ENCODE assay signal across 1 cellular context in genomic region chr4:174420317-174420716, GRCh38.
TF ChIP-seq lines count a peak whose summit lies in the region.

No MANE protein-coding gene starts in this region.

TF ChIP-seq in GM23338, 12 proteins besides CTCF, POLR2A, EP300 and RAD21 (continued from another document):
- no peak for TF ChIP-seq EZH2 (IDR thresholded peaks at IDR 0.05; ENCODE audit: low read depth, unreplicated experiment)
- TF ChIP-seq CREB1 (CRISPR knock-in tag; IDR thresholded peaks at IDR 0.05; ENCODE audit: low read depth) = no peak
- TF ChIP-seq ZNF331 (CRISPR knock-in tag; IDR thresholded peaks at IDR 0.05; ENCODE audit: low read depth) = no peak
- TF ChIP-seq JUNB (IDR thresholded peaks at IDR 0.05; ENCODE audit: unreplicated experiment) = no peak
- no peak for TF ChIP-seq NANOG (IDR thresholded peaks at IDR 0.05; ENCODE audit: borderline replicate concordance)
- no peak for TF ChIP-seq ETS1 (IDR thresholded peaks at IDR 0.05)
- TF ChIP-seq, protein P1, sequence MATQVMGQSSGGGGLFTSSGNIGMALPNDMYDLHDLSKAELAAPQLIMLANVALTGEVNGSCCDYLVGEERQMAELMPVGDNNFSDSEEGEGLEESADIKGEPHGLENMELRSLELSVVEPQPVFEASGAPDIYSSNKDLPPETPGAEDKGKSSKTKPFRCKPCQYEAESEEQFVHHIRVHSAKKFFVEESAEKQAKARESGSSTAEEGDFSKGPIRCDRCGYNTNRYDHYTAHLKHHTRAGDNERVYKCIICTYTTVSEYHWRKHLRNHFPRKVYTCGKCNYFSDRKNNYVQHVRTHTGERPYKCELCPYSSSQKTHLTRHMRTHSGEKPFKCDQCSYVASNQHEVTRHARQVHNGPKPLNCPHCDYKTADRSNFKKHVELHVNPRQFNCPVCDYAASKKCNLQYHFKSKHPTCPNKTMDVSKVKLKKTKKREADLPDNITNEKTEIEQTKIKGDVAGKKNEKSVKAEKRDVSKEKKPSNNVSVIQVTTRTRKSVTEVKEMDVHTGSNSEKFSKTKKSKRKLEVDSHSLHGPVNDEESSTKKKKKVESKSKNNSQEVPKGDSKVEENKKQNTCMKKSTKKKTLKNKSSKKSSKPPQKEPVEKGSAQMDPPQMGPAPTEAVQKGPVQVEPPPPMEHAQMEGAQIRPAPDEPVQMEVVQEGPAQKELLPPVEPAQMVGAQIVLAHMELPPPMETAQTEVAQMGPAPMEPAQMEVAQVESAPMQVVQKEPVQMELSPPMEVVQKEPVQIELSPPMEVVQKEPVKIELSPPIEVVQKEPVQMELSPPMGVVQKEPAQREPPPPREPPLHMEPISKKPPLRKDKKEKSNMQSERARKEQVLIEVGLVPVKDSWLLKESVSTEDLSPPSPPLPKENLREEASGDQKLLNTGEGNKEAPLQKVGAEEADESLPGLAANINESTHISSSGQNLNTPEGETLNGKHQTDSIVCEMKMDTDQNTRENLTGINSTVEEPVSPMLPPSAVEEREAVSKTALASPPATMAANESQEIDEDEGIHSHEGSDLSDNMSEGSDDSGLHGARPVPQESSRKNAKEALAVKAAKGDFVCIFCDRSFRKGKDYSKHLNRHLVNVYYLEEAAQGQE (IDR thresholded peaks at IDR 0.05; ENCODE audit: unreplicated experiment) = no peak
- TF ChIP-seq POLR2AphosphoS5 (IDR thresholded peaks at IDR 0.05; ENCODE audit: low read depth) = no peak
- no peak for TF ChIP-seq EZH2phosphoT487 (IDR thresholded peaks at IDR 0.05; ENCODE audit: unreplicated experiment)
- no peak for TF ChIP-seq ZNF114 (CRISPR knock-in tag; IDR thresholded peaks at IDR 0.05)
